29 cellular contexts compared by ENCODE assay signal in the genomic region with DNA sequence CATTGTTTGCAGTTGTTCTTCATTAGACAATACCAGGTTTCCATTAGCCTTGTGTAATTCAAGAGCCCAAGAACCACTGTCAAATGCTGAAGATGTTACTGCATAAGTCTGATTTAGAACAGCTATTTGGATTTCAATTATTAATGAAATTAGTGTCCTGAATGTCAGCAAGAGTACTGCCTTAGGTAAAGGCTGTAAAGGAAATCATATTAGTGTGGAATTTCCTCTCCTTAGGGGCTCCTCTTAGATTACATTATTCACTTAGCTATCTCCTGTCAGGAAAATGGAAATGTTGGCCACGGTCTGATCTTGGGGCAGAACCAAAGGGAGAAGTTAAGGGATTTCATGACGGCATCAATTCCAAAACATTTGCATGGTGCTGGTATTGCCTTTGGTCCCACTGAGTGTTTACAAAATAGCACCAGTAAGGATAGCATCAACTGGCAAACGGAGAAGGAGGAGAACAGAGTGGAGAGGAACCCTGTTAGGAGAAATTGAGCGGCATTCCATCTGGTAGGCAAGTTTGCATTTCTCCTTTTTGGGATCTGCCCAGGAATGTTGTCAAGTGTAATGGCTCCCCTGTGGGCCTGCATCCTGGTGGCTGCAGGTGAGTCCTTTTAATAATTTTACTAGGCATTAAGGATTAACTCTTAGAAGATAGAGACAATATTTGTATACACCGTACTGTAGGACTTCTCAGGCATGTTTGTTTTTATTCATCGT. TPM values are rescaled to one million over a fixed set of nuclear protein-coding genes. Genes with fewer than 3 reads are reported as not detected.
A peak's percentile ranks its signal among the peaks of the same experiment; 100 is the strongest.
DNase-seq lines count a peak whose midpoint lies in the region; ATAC-seq and TF ChIP-seq lines count a peak whose summit lies in the region.
"Had no signal": no experiment of that assay in that cellular context is flagged by ENCODE, and none has a peak within 500 bp of the region (broad histone marks: within the 10 kb centered on the region; RNA-seq: fewer than 3 reads in every experiment).

A gene with protein sequence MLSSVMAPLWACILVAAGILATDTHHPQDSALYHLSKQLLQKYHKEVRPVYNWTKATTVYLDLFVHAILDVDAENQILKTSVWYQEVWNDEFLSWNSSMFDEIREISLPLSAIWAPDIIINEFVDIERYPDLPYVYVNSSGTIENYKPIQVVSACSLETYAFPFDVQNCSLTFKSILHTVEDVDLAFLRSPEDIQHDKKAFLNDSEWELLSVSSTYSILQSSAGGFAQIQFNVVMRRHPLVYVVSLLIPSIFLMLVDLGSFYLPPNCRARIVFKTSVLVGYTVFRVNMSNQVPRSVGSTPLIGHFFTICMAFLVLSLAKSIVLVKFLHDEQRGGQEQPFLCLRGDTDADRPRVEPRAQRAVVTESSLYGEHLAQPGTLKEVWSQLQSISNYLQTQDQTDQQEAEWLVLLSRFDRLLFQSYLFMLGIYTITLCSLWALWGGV (plus strand): TSS at position 418 of the 723 bp plus-strand sequence. CDS start 138 bp downstream, at position 556.

- in situ Hi-C loops in G401 (cut with HindIII; ENCODE audit: low sequenced_read_pairs), result no loop called here

- H3K36me3 Mint-ChIP-seq in endodermal cell (ENCODE audit: low read depth), result no peaks in the 10 kb centered on the region
- H3K36me3 Mint-ChIP-seq: CD8-positive, alpha-beta T cell had no signal

- WGBS in endodermal cell (ENCODE audit: insufficient coverage in 1 of 2, insufficient read length in 1 of 2), 2 experiments, result 74 to 77% methylated on average over 6 of the region's 6 CpGs

- intact Hi-C loops in A673 (cut with micrococcal nuclease; ENCODE audit: unreplicated experiment), result no loop called here

- no TSS peak for BruUV-seq in A673 (replicated peaks; lab: Mats Ljungman, UMichigan)

- H3K4me1 Mint-ChIP-seq in endodermal cell, result peaks cover 12% of the 10 kb centered on the region

- no peak within 1 kb of the TSS for H3K4me3 ChIP-seq in A673 (ENCODE audit: low read depth, low read length, poor library complexity, severe bottlenecking)
- H3K4me3 ChIP-seq in SK-N-MC, result peak within 1 kb of the TSS; percentile 48
- no peak within 1 kb of the TSS for H3K4me3 ChIP-seq in endodermal cell (ENCODE audit: low read length)
- H3K4me3 ChIP-seq: GM23248, SJSA1 had no signal

- H3K4me3 Mint-ChIP-seq in endodermal cell, result no peak within 1 kb of the TSS
- H3K4me3 Mint-ChIP-seq: CD8-positive, alpha-beta T cell had no signal

- no peaks in the 10 kb centered on the region for H3K9me3 Mint-ChIP-seq in endodermal cell
- H3K9me3 Mint-ChIP-seq: CD8-positive, alpha-beta T cell had no signal

- no peaks in the 10 kb centered on the region for H3K9me3 ChIP-seq in A673 (ENCODE audit: low read depth, low read length, poor library complexity, severe bottlenecking)
- no peaks in the 10 kb centered on the region for H3K9me3 ChIP-seq in SK-N-MC (ENCODE audit: low read depth, low read length)
- H3K9me3 ChIP-seq in endodermal cell (ENCODE audit: control insufficient read depth, low read length), result no peaks in the 10 kb centered on the region
- H3K9me3 ChIP-seq: SJSA1 had no signal

- POLR2A ChIA-PET in A673 (lab: Charles Lee; ENCODE audit: low non-redundant PET), result no interaction called here

- H3K9ac ChIP-seq in SK-N-MC (ENCODE audit: insufficient read length) (no peak within 1 kb of the TSS), endodermal cell (ENCODE audit: extremely low read depth, low read length, poor library complexity, severe bottlenecking) (no peak within 1 kb of the TSS)
- H3K9ac ChIP-seq: GM23248 had no signal

- CTCF ChIA-PET in A673 (lab: Charles Lee), result interaction anchor here (0.9 kb wide), 1 partner anchor 8 kb away, joined by 5 read pairs; no protein-coding TSS in a partner anchor

- H3K27me3 Mint-ChIP-seq in endodermal cell (ENCODE audit: insufficient read depth), result no peaks in the 10 kb centered on the region

- H3K27me3 ChIP-seq in A673 (replicated peaks; ENCODE audit: insufficient read depth, low read depth, low read length, poor library complexity) (peaks cover 22% of the 10 kb centered on the region), endodermal cell (ENCODE audit: control insufficient read depth, insufficient read depth, low read length, poor library complexity, severe bottlenecking) (no peaks in the 10 kb centered on the region)

- TF ChIP-seq CTCF in A673 (conservative IDR thresholded peaks at IDR 0.05; ENCODE audit: low read depth, low read length) (no peak), endodermal cell (conservative IDR thresholded peaks at IDR 0.05) (no peak)

- ATAC-seq in GM18520 (IDR thresholded peaks at IDR 0.05; ENCODE audit: unreplicated experiment) (no peak), GM21717 (IDR thresholded peaks at IDR 0.05; ENCODE audit: unreplicated experiment) (no peak)
- ATAC-seq: CD8-positive, alpha-beta T cell had no signal

- peaks cover 43% of the 10 kb centered on the region for H3K4me1 ChIP-seq in A673 (ENCODE audit: insufficient read depth, low read length, poor library complexity, severe bottlenecking)
- no peaks in the 10 kb centered on the region for H3K4me1 ChIP-seq in endodermal cell (ENCODE audit: control insufficient read depth, insufficient read depth, low read length)
- H3K4me1 ChIP-seq: SJSA1 had no signal

- DNase-seq in A673 (ENCODE audit: low spot score) (peak; percentile 78), G401 (ENCODE audit: low spot score) (peak; percentile 77), SK-N-MC (ENCODE audit: low read depth, low spot score) (peak; percentile 63), endodermal cell (peak; percentile 60), NCI-H146 (lab: John Stamatoyannopoulos, UW) (no peak), Ammon's horn (ENCODE audit: low spot score) (no peak)
- DNase-seq: AML-193; CD8-positive, alpha-beta T cell; DMS 273 treated with DMSO at 0.1 percent for 48 hours; DMS79; EL; GM23248; HCEC 1CT; Karpas-422; NCI-H1092 treated with DMSO at 0.1 percent for 48 hours; NCI-H1436; NCI-H187 treated with DMSO at 0.1 percent for 48 hours; NCI-H2107; NCI-H446; NCI-H524 treated with DMSO at 0.1 percent for 48 hours; NCI-H774; Right ventricle myocardium superior; RPMI8226 had no signal

- no peak within 1 kb of the TSS for H3K27ac Mint-ChIP-seq in endodermal cell
- H3K27ac Mint-ChIP-seq: CD8-positive, alpha-beta T cell had no signal

- H3K27ac ChIP-seq in A673 (ENCODE audit: low read depth, low read length, poor library complexity, severe bottlenecking), result no peak within 1 kb of the TSS
- H3K27ac ChIP-seq in SK-N-MC, result no peak within 1 kb of the TSS
- no peak within 1 kb of the TSS for H3K27ac ChIP-seq in endodermal cell (ENCODE audit: low read depth, low read length)
- H3K27ac ChIP-seq: GM23248, HL-60, SJSA1 had no signal

- H3K36me3 ChIP-seq in A673 (ENCODE audit: insufficient read depth, low read length, poor library complexity, severe bottlenecking) (no peaks in the 10 kb centered on the region), SK-N-MC (ENCODE audit: insufficient read depth, low read length) (no peaks in the 10 kb centered on the region), endodermal cell (ENCODE audit: control insufficient read depth, insufficient read depth, low read length) (no peaks in the 10 kb centered on the region)
- H3K36me3 ChIP-seq: SJSA1 had no signal

RNA-seq across cellular contexts. Expression of the gene that starts here (rescaled TPM):
- total RNA-seq in A673 (2021), result not detected in 2 replicates
- not detected in 2 replicates for total RNA-seq in G401 (2014; rRNA removed; shearing (Covaris generic))
- not detected for total RNA-seq in endodermal cell
- not detected for polyA plus RNA-seq in endodermal cell (2013, experiment 1 of 2)
- not detected for polyA plus RNA-seq in endodermal cell (2013, experiment 2 of 2)
- total RNA-seq: CD8-positive, alpha-beta T cell; GM23248; M059J; Right ventricle myocardium superior; SJSA1; T-helper 1 cell treated with Interleukin-12 subunit alpha and Interleukin-12 subunit beta and Interleukin-4 antibody, amounts not matched to agents 30 ng/mL and 1 ng/mL, for 36 hours had no signal
- polyA plus RNA-seq: GM23248 had no signal

Comparison
In these comparisons a context has a peak if more than half of its experiments do, and no peak if none do; other contexts are left out.
1. Peak in DNase-seq in A673; RNA of the gene not detected or under 1 TPM.
2. Peak in DNase-seq in G401; RNA of the gene not detected or under 1 TPM.
3. Peak in DNase-seq in endodermal cell; RNA of the gene not detected or under 1 TPM.